Comparison of ENCODE assay signal across 8 cellular contexts in genomic region chr16:24538756-24539294, GRCh38. TPM values are rescaled to one million over a fixed set of nuclear protein-coding genes. Genes with fewer than 3 reads are reported as not detected.
DNase-seq lines count a peak whose midpoint lies in the region; ATAC-seq and TF ChIP-seq lines count a peak whose summit lies in the region.

No MANE protein-coding gene starts in this region.

- peak overlapping the region; percentile 99 for H3K9ac ChIP-seq in Karpas-422 (ENCODE audit: low read length)

- peaks cover 16% of the 10 kb centered on the region for H3K4me1 Mint-ChIP-seq in activated CD4-positive, alpha-beta T cell treated with anti-CD3 and anti-CD28 coated beads for 36 hours

- DNase-seq in activated CD4-positive, alpha-beta T cell treated with anti-CD3 and anti-CD28 coated beads for 36 hours = no peak
- no peak for DNase-seq in activated CD4-positive, alpha-beta T cell treated with anti-CD3 and anti-CD28 coated beads for 4 hours
- DNase-seq in Karpas-422 = no peak
- no peak for DNase-seq in foreskin keratinocyte
- DNase-seq in posterior vena cava (ENCODE audit: low spot score) = peak; percentile 83
- no peak for DNase-seq in LoVo (ENCODE audit: low spot score)
- DNase-seq in stimulated activated naive CD4-positive, alpha-beta T cell (lab: John Stamatoyannopoulos, UW) = no peak

- H3K4me3 Mint-ChIP-seq in activated CD4-positive, alpha-beta T cell treated with anti-CD3 and anti-CD28 coated beads for 36 hours = peak overlapping the region; percentile 90

- H3K4me2 ChIP-seq in Karpas-422 (ENCODE audit: low read depth, low read length, poor library complexity, severe bottlenecking) = peak overlapping the region; percentile 95

- peaks cover 45% of the 10 kb centered on the region for H3K79me2 ChIP-seq in Karpas-422 (ENCODE audit: low read length)

- H3K4me3 ChIP-seq in Karpas-422 (ENCODE audit: low read length) = peak overlapping the region; percentile 97

- peak overlapping the region; percentile 100 for H3K27ac Mint-ChIP-seq in activated CD4-positive, alpha-beta T cell treated with anti-CD3 and anti-CD28 coated beads for 36 hours

- H3K36me3 Mint-ChIP-seq in activated CD4-positive, alpha-beta T cell treated with anti-CD3 and anti-CD28 coated beads for 36 hours (ENCODE audit: low read depth) = peaks cover 34% of the 10 kb centered on the region

- CTCF ChIA-PET in activated CD4-positive, alpha-beta T cell treated with anti-CD3 and anti-CD28 coated beads for 36 hours (lab: Charles Lee) = interaction anchor here (0.8 to 1.6 kb wide), 4 partner anchors 15 to 226 kb away, joined by 3 to 9 read pairs (median 4); no protein-coding TSS in a partner anchor

- POLR2A ChIA-PET in activated CD4-positive, alpha-beta T cell treated with anti-CD3 and anti-CD28 coated beads for 36 hours (lab: Charles Lee) = interaction anchor here (0.6 kb wide), 1 partner anchor 209 kb away, joined by 3 read pairs; no protein-coding TSS in a partner anchor

- H3K36me3 ChIP-seq in Karpas-422 (ENCODE audit: insufficient read depth, low read length) = peaks cover 21% of the 10 kb centered on the region

- H3K4me1 ChIP-seq in Karpas-422 (ENCODE audit: low read length) = peaks cover 34% of the 10 kb centered on the region
- peaks cover 5% of the 10 kb centered on the region for H3K4me1 ChIP-seq in foreskin keratinocyte

- H3K27ac ChIP-seq in Karpas-422 (ENCODE audit: low read length) (no peak overlapping the region), VCaP (peak overlapping the region; percentile 94), foreskin keratinocyte (peak overlapping the region; percentile 4)

- H3K9me2 ChIP-seq in Karpas-422 (replicated peaks; ENCODE audit: insufficient read depth, low read length) = no peaks in the 10 kb centered on the region

- peaks cover 39% of the 10 kb centered on the region for H4K20me1 ChIP-seq in Karpas-422 (ENCODE audit: insufficient read depth, low read depth, low read length)

- H3K9me3 Mint-ChIP-seq in activated CD4-positive, alpha-beta T cell treated with anti-CD3 and anti-CD28 coated beads for 36 hours (ENCODE audit: low read depth) = no peaks in the 10 kb centered on the region

- TF ChIP-seq CTCF in VCaP (conservative IDR thresholded peaks at IDR 0.05) (no peak), foreskin keratinocyte (conservative IDR thresholded peaks at IDR 0.05) (no peak)

- peak; percentile 28 for ATAC-seq in activated CD4-positive, alpha-beta T cell treated with anti-CD3 and anti-CD28 coated beads for 36 hours
- peak; percentile 72 for ATAC-seq in foreskin keratinocyte

- no peaks in the 10 kb centered on the region for H3K9me3 ChIP-seq in Karpas-422 (ENCODE audit: low read length)

- no peaks in the 10 kb centered on the region for H3K27me3 ChIP-seq in Karpas-422 (ENCODE audit: low read length)
- no peaks in the 10 kb centered on the region for H3K27me3 ChIP-seq in foreskin keratinocyte

- H2AFZ ChIP-seq in Karpas-422 (ENCODE audit: low read length) = peak overlapping the region; percentile 95

- intact Hi-C loops in activated CD4-positive, alpha-beta T cell treated with anti-CD3 and anti-CD28 coated beads for 36 hours (cut with DNase I, micrococcal nuclease) = loop anchor here (1.0 to 5.0 kb wide), 10 partner anchors 130 to 982 kb away; partner anchors contain the start of genes ARHGAP17 (in 1 of the 2), DCTN5 (in 1 of the 2), EARS2 (in 1 of the 2) and LCMT1 (in 1 of the 2)
- intact Hi-C loops in posterior vena cava (cut with DNase I) = no loop called here

- H3K27me3 Mint-ChIP-seq in activated CD4-positive, alpha-beta T cell treated with anti-CD3 and anti-CD28 coated beads for 36 hours = no peaks in the 10 kb centered on the region

RNA-seq across cellular contexts. Expression of gene RBBP6, which starts 0.5 kb away (rescaled TPM):
- 10 to 100 TPM; 70.7 to 71.1 TPM for total RNA-seq in activated CD4-positive, alpha-beta T cell treated with anti-CD3 and anti-CD28 coated beads for 36 hours
- 25.7 and 45.5 TPM in 2 replicates for total RNA-seq in Karpas-422 (2014; rRNA removed; shearing (Covaris generic); ENCODE audit: low replicate concordance)
- total RNA-seq in foreskin keratinocyte = 27.4 and 27.8 TPM in 2 replicates
- polyA plus RNA-seq in foreskin keratinocyte = 13.1 and 15.4 TPM in 2 replicates
- 10 to 100 TPM; 43.7 to 46.7 TPM for total RNA-seq in posterior vena cava

Comparison
In these comparisons a context has a peak if more than half of its experiments do, and no peak if none do; other contexts are left out.
1. intact Hi-C loops: an anchor here in activated CD4-positive, alpha-beta T cell treated with anti-CD3 and anti-CD28 coated beads for 36 hours (1.0 to 5.0 kb wide); none called in posterior vena cava.